ENCODE assay signal across 8 cellular contexts in the genomic region with DNA sequence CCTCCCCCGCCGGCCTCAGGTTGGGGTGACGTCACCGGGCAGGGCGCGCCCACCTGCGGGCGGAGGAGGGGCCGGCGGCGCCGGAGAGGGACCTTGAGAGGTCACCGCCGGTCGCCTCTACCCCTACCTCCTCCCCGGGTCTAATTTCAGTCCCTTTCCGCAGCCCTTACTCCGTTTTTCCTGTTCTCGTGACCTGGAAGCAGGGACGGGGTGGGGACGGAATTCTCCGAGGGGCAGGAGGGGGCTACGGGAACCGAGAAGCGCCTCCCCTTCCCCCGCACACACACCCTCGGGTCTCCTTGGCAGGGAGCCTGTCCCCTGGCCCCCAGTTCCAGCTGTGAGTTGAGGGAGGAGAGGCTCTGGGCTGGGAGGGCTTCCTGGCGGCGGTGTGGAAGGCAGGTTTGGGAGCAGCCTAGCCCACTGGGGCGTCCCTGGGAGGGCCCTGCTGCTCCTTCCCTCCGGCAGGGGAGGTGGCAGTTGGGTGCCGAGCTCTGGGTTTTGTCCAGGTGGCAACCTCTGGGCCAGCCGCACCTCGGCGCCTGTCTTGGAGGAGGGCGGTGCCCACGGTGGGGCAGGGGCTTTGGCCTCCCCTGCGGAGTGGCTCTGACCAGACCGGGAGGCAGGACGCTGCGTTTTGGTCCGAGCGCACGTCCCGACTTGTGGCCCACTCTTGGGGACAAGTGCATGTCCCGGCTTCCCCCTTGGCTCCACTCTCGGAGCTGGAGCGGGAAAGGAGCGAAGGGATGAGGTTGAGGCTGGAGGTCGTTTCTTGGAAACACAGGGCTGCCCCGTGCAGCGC. TPM values are rescaled to one million over a fixed set of nuclear protein-coding genes. Genes with fewer than 3 reads are reported as not detected.
A peak's percentile ranks its signal among the peaks of the same experiment; 100 is the strongest.
DNase-seq lines count a peak whose midpoint lies in the region; ATAC-seq, FAIRE-seq and TF ChIP-seq lines count a peak whose summit lies in the region.

No MANE protein-coding gene starts in this region.

- no peak overlapping the region for H2BK5ac ChIP-seq in H9 (ENCODE audit: insufficient read length, low read length)

- H4K8ac ChIP-seq in H9 (replicated peaks; ENCODE audit: insufficient read length, low read depth, low read length) = no peak overlapping the region

- H3K9me3 ChIP-seq in CD8-positive, alpha-beta T cell (ENCODE audit: low read length) = no peaks in the 10 kb centered on the region
- H3K9me3 ChIP-seq in H9 (ENCODE audit: control insufficient read depth, low read depth, low read length) (no peaks in the 10 kb centered on the region), iPS-15b (ENCODE audit: control insufficient read depth, insufficient read depth, low read length) (no peaks in the 10 kb centered on the region), thymus (ENCODE audit: control insufficient read depth) (peaks cover 1% of the 10 kb centered on the region)

- H3K36me3 ChIP-seq in CD8-positive, alpha-beta T cell (ENCODE audit: insufficient read depth, low read length) = peaks cover 6% of the 10 kb centered on the region
- H3K36me3 ChIP-seq in iPS-15b (ENCODE audit: control insufficient read depth, insufficient read depth, low read length) (peaks cover 12% of the 10 kb centered on the region), thymus (ENCODE audit: control insufficient read depth, insufficient read depth) (peaks cover 8% of the 10 kb centered on the region)

- no peaks in the 10 kb centered on the region for H3K79me1 ChIP-seq in H9 (ENCODE audit: insufficient read depth, low read depth, low read length, poor library complexity, severe bottlenecking)

- H3K27ac ChIP-seq in CD8-positive, alpha-beta T cell (ENCODE audit: low read depth, low read length) = no peak overlapping the region
- H3K27ac ChIP-seq in H9 (ENCODE audit: insufficient read length, low read depth, low read length) (no peak overlapping the region), thymus (ENCODE audit: low read depth) (no peak overlapping the region)

- peak overlapping the region; percentile 70 for H3K14ac ChIP-seq in H9 (ENCODE audit: insufficient read depth, low read length)

- H2BK20ac ChIP-seq in H9 (ENCODE audit: low read depth, low read length, poor library complexity, severe bottlenecking) = no peak overlapping the region

- peaks cover 9% of the 10 kb centered on the region for H3K27me3 Mint-ChIP-seq in CD8-positive, alpha-beta T cell (ENCODE audit: low read depth)
- peaks cover 42% of the 10 kb centered on the region for H3K27me3 Mint-ChIP-seq in H9 (ENCODE audit: low read depth)
- peaks cover 12% of the 10 kb centered on the region for H3K27me3 Mint-ChIP-seq in activated CD4-positive, alpha-beta memory T cell treated with anti-CD3 and anti-CD28 coated beads for 36 hours

- no peak overlapping the region for H3K4ac ChIP-seq in H9 (ENCODE audit: low read depth, low read length)

- WGBS in H9 (ENCODE audit: extremely low coverage, insufficient read length, low lambda C conversion rate) = no CpG with 5 or more reads among the region's 52 CpGs
- 4% methylated on average over 52 of the region's 52 CpGs for WGBS in thymus

- peaks cover 18% of the 10 kb centered on the region for H3K23me2 ChIP-seq in H9 (ENCODE audit: insufficient read length, low read depth, low read length, poor library complexity, severe bottlenecking)

- H3K4me3 ChIP-seq in CD8-positive, alpha-beta T cell (ENCODE audit: low read depth, low read length) = peak overlapping the region; percentile 60
- H3K4me3 ChIP-seq in iPS-15b (ENCODE audit: low read depth, low read length) (peak overlapping the region; percentile 73), thymus (ENCODE audit: low read length) (peak overlapping the region; percentile 38)

- no peak overlapping the region; the same call in 1 of the 2 replicates for H2BK15ac ChIP-seq in H9 (ENCODE audit: low read depth, low read length)

- POLR2A ChIA-PET in CD8-positive, alpha-beta T cell (lab: Charles Lee) = interaction anchor here (0.8 to 2.9 kb wide), 3 partner anchors 19 to 163 kb away, joined by 3 to 20 read pairs (median 15); a partner anchor contains a TSS
- POLR2A ChIA-PET in activated CD4-positive, alpha-beta memory T cell treated with anti-CD3 and anti-CD28 coated beads for 36 hours (lab: Charles Lee) = interaction anchor here (1.1 to 2.8 kb wide), 6 partner anchors 8 to 165 kb away, joined by 3 to 25 read pairs (median 6); a partner anchor contains a TSS

- H3K79me2 ChIP-seq in H9 (ENCODE audit: insufficient read depth, low read length) = no peaks in the 10 kb centered on the region

- peaks cover 19% of the 10 kb centered on the region for H3K4me1 ChIP-seq in CD8-positive, alpha-beta T cell (ENCODE audit: insufficient read depth, low read length)
- H3K4me1 ChIP-seq in H9 (ENCODE audit: insufficient read depth, low read length) (no peaks in the 10 kb centered on the region; the same call in 1 of the 2 replicates), iPS-15b (ENCODE audit: control insufficient read depth, insufficient read depth, low read length) (no peaks in the 10 kb centered on the region), thymus (ENCODE audit: control insufficient read depth, insufficient read depth, low read length) (peaks cover 13% of the 10 kb centered on the region)

- DNase-seq in CD8-positive, alpha-beta T cell = peak in 4 of 7 experiments; percentile 47 to 61 (median 57)
- peak; percentile 86 for DNase-seq in H9
- peak; percentile 67 for DNase-seq in activated CD4-positive, alpha-beta memory T cell treated with anti-CD3 and anti-CD28 coated beads for 36 hours
- DNase-seq in pons (ENCODE audit: low spot score) = no peak
- no peak for DNase-seq in RCC 7860 (ENCODE audit: low spot score)
- DNase-seq in middle frontal gyrus (ENCODE audit: extremely low spot score, low spot score) = no peak

- H3K4me1 Mint-ChIP-seq in CD8-positive, alpha-beta T cell (ENCODE audit: low read depth) = peaks cover 26% of the 10 kb centered on the region
- peaks cover 16 to 20% of the 10 kb centered on the region in 2 experiments for H3K4me1 Mint-ChIP-seq in H9
- H3K4me1 Mint-ChIP-seq in activated CD4-positive, alpha-beta memory T cell treated with anti-CD3 and anti-CD28 coated beads for 36 hours (ENCODE audit: low read depth) = peaks cover 22% of the 10 kb centered on the region

- no peak overlapping the region for H3K56ac ChIP-seq in H9 (ENCODE audit: insufficient read length, low read depth, low read length)

- peaks cover under 1% of the 10 kb centered on the region for H4K20me1 ChIP-seq in H9 (ENCODE audit: control insufficient read depth, insufficient read depth, insufficient read length)

- H3K9ac ChIP-seq in H9 (ENCODE audit: extremely low read depth, insufficient read length, low read length) (no peak overlapping the region), iPS-15b (ENCODE audit: low read depth, low read length) (peak overlapping the region; percentile 60)

- H4K5ac ChIP-seq in H9 (ENCODE audit: insufficient read length, low read depth, low read length) = no peak overlapping the region

- no peak overlapping the region for H3T11ph ChIP-seq in H9 (ENCODE audit: low read length)

- intact Hi-C loops in CD8-positive, alpha-beta T cell (cut with DNase I, micrococcal nuclease) = no loop called here
- intact Hi-C loops in activated CD4-positive, alpha-beta memory T cell treated with anti-CD3 and anti-CD28 coated beads for 36 hours (cut with micrococcal nuclease) = no loop called here

- H3K23ac ChIP-seq in H9 (ENCODE audit: insufficient read length, low read depth, low read length) = no peak overlapping the region

- no peak overlapping the region for H2AK5ac ChIP-seq in H9 (ENCODE audit: insufficient read length, low read length)

- H3K9me3 Mint-ChIP-seq in CD8-positive, alpha-beta T cell = no peaks in the 10 kb centered on the region
- no peaks in the 10 kb centered on the region; a peak in 1 of 5 replicates for H3K9me3 Mint-ChIP-seq in H9
- H3K9me3 Mint-ChIP-seq in activated CD4-positive, alpha-beta memory T cell treated with anti-CD3 and anti-CD28 coated beads for 36 hours = no peaks in the 10 kb centered on the region

- H3K4me2 ChIP-seq in H9 (ENCODE audit: insufficient read depth, insufficient read length, low read length) = peak overlapping the region; percentile 53

- no peak overlapping the region for H2BK12ac ChIP-seq in H9 (ENCODE audit: insufficient read length, low read depth, low read length)

- CTCF ChIA-PET in CD8-positive, alpha-beta T cell (lab: Charles Lee) = interaction anchor here (0.7 to 1.5 kb wide), 4 partner anchors 7 to 14 kb away, joined by 3 to 4 read pairs (median 3); a partner anchor contains a TSS
- CTCF ChIA-PET in activated CD4-positive, alpha-beta memory T cell treated with anti-CD3 and anti-CD28 coated beads for 36 hours (lab: Charles Lee) = interaction anchor here (0.9 to 2.8 kb wide), 3 partner anchors 8 to 26 kb away, joined by 3 to 18 read pairs (median 3); a partner anchor contains a TSS

- H2AFZ ChIP-seq in H9 (ENCODE audit: low read length) = no peak overlapping the region

- peak overlapping the region; percentile 72 for H3K4me3 Mint-ChIP-seq in CD8-positive, alpha-beta T cell
- H3K4me3 Mint-ChIP-seq in H9 = peak overlapping the region; percentile 66 to 84
- peak overlapping the region; percentile 71 for H3K4me3 Mint-ChIP-seq in activated CD4-positive, alpha-beta memory T cell treated with anti-CD3 and anti-CD28 coated beads for 36 hours

- H3K18ac ChIP-seq in H9 (ENCODE audit: insufficient read length, low read depth, low read length) = no peak overlapping the region

- peaks cover 13% of the 10 kb centered on the region for H3K36me3 Mint-ChIP-seq in CD8-positive, alpha-beta T cell
- H3K36me3 Mint-ChIP-seq in H9 (ENCODE audit: insufficient read depth in 1 of 3, low read depth in 3 of 3) = peaks cover 0 to 16% (median 14%) of the 10 kb centered on the region in 3 experiments; a peak in 6 of 7 replicates
- peaks cover 4% of the 10 kb centered on the region for H3K36me3 Mint-ChIP-seq in activated CD4-positive, alpha-beta memory T cell treated with anti-CD3 and anti-CD28 coated beads for 36 hours

- no peak for ATAC-seq in CD8-positive, alpha-beta T cell

- H3K27me3 ChIP-seq in CD8-positive, alpha-beta T cell (ENCODE audit: insufficient read depth, low read length) = peaks cover 9% of the 10 kb centered on the region
- H3K27me3 ChIP-seq in H9 (ENCODE audit: insufficient read depth, low read length) = peaks cover 15% of the 10 kb centered on the region; the same call in 1 of the 2 replicates
- H3K27me3 ChIP-seq in iPS-15b (ENCODE audit: control insufficient read depth, insufficient read depth, low read length) = peaks cover 24% of the 10 kb centered on the region
- H3K27me3 ChIP-seq in thymus (ENCODE audit: control insufficient read depth, insufficient read depth) = peaks cover 46% of the 10 kb centered on the region

- peak overlapping the region; percentile 80 for H3K27ac Mint-ChIP-seq in CD8-positive, alpha-beta T cell
- peak overlapping the region in 1 of 3 experiments; percentile 57; a peak in 1 of 7 replicates for H3K27ac Mint-ChIP-seq in H9
- peak overlapping the region; percentile 49 for H3K27ac Mint-ChIP-seq in activated CD4-positive, alpha-beta memory T cell treated with anti-CD3 and anti-CD28 coated beads for 36 hours

- no peak overlapping the region for H2BK120ac ChIP-seq in H9 (ENCODE audit: low read depth, low read length, poor library complexity, severe bottlenecking)

- FAIRE-seq in RCC 7860 (lab: Jason Lieb, UNC) = no peak

- no peak overlapping the region for H4K91ac ChIP-seq in H9 (ENCODE audit: insufficient read length, low read depth, low read length)

- no peak for TF ChIP-seq CTCF in CD8-positive, alpha-beta T cell (IDR thresholded peaks at IDR 0.05)
- no peak for TF ChIP-seq CTCF in H9 (conservative IDR thresholded peaks at IDR 0.05)

RNA-seq across cellular contexts. Expression of a gene that starts 0.8 kb away (rescaled TPM):
- total RNA-seq in CD8-positive, alpha-beta T cell = 1 to 10 TPM; 6.2 to 6.6 TPM
- 11.9 and 12.1 TPM in 2 replicates for total RNA-seq in H9 (2021)
- total RNA-seq in activated CD4-positive, alpha-beta memory T cell treated with anti-CD3 and anti-CD28 coated beads for 36 hours = 10 to 100 TPM; 11.9 to 12.4 TPM
- 2.7 TPM for polyA plus RNA-seq in thymus

RNA-seq across cellular contexts. Expression of a gene that starts 6.5 kb away (rescaled TPM):
- total RNA-seq in CD8-positive, alpha-beta T cell = 10 to 100 TPM; 15.6 to 16.1 TPM
- 49.1 and 50.4 TPM in 2 replicates for total RNA-seq in H9 (2021)
- total RNA-seq in activated CD4-positive, alpha-beta memory T cell treated with anti-CD3 and anti-CD28 coated beads for 36 hours = 10 to 100 TPM; 34.4 to 37.5 TPM
- polyA plus RNA-seq in thymus = 28.0 TPM

RNA-seq across cellular contexts. Expression of a gene that starts 9.3 kb away (rescaled TPM):
- total RNA-seq in CD8-positive, alpha-beta T cell = under 1 TPM; 0.76 to 0.83 TPM
- total RNA-seq in H9 (2021) = 1.3 and 1.7 TPM in 2 replicates
- total RNA-seq in activated CD4-positive, alpha-beta memory T cell treated with anti-CD3 and anti-CD28 coated beads for 36 hours = not detected
- polyA plus RNA-seq in thymus = 5.7 TPM

RNA-seq across cellular contexts. Expression of a gene that starts 18.7 kb away (rescaled TPM):
- 10 to 100 TPM; 15.4 to 16.6 TPM for total RNA-seq in CD8-positive, alpha-beta T cell
- total RNA-seq in H9 (2021) = 53.3 and 54.0 TPM in 2 replicates
- total RNA-seq in activated CD4-positive, alpha-beta memory T cell treated with anti-CD3 and anti-CD28 coated beads for 36 hours = 10 to 100 TPM; 45.7 to 47.3 TPM
- polyA plus RNA-seq in thymus = 52.3 TPM

RNA-seq across cellular contexts. Expression of a gene that starts 19.1 kb away (rescaled TPM):
- 10 to 100 TPM; 49.0 to 50.8 TPM for total RNA-seq in CD8-positive, alpha-beta T cell
- 64.2 and 70.9 TPM in 2 replicates for total RNA-seq in H9 (2021)
- 10 to 100 TPM; 67.2 to 67.6 TPM for total RNA-seq in activated CD4-positive, alpha-beta memory T cell treated with anti-CD3 and anti-CD28 coated beads for 36 hours
- polyA plus RNA-seq in thymus = 46.2 TPM

Comparison
In these comparisons a context has a peak if more than half of its experiments do, and no peak if none do; other contexts are left out.
1. DNase-seq: peak in CD8-positive, alpha-beta T cell (4 of 7), H9 (single experiment) and activated CD4-positive, alpha-beta memory T cell treated with anti-CD3 and anti-CD28 coated beads for 36 hours (single experiment); none in pons (single experiment), RCC 7860 (single experiment) and middle frontal gyrus (single experiment).
2. Peak in every context shown above with its lines, with median percentiles within 50 percentile points of each other: H3K4me3 ChIP-seq and H3K4me3 Mint-ChIP-seq.